In genomic region chr2:99925960-99926359, GRCh38 we compare ENCODE assay signal across 7 cellular contexts.
"Had no signal": no experiment of that assay in that cellular context is flagged by ENCODE, and none has a peak within 500 bp of the region (broad histone marks: within the 10 kb centered on the region; RNA-seq: fewer than 3 reads in every experiment).

No MANE protein-coding gene starts in this region.

- H3K4me3 ChIP-seq: GM23338, K562 had no signal

- H2AFZ ChIP-seq: GM23338 had no signal

- H3K4me1 Mint-ChIP-seq: GM23338, H9 had no signal

- ATAC-seq: GM23338, HepG2, K562 had no signal

- H3K27ac ChIP-seq: HL-60 had no signal

- H3K27ac Mint-ChIP-seq: GM23338, H9 had no signal

- H3K4me3 Mint-ChIP-seq: GM23338, H9 had no signal

- H3K4me2 ChIP-seq: GM23338 had no signal

- DNase-seq: H9, HCEC 1CT, KG1 had no signal
